ENCODE assay signal across 7 cellular contexts in the genomic region with DNA sequence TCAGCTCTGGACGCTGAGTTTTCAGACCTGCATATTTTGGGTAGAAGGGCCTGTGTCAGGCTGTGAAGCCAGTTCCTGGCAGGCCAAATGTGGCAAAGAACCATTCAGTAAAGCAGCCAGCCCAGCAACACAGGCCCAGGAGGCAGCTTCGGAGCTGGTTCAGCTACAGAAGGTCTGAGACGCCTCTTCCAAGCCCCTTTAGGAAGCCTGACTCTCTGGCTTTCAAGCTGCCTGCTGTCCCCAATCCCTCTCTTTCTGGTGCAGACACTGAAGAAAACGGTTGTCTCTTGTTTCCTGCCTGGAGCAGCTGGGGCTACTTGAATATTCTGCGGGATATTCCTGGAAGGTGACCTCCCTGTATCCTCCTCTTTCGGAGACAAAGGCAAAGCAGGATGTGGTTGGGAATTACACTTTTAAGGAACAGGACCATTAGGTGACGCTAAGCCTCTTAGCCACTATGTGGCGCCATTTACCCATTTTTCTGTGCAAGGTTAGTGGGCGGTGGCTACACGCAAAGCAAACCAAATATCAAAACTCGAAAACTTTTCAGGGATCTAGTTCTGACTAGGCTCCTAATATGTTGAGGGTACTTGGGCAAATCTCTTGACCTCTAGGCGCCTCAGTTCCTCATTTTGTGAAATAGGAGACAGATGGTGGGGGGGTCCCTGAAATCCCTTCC. TPM values are rescaled to one million over a fixed set of nuclear protein-coding genes. Genes with fewer than 3 reads are reported as not detected.
DNase-seq lines count a peak whose midpoint lies in the region; ATAC-seq and TF ChIP-seq lines count a peak whose summit lies in the region.

No MANE protein-coding gene starts in this region.

- no peak for TF ChIP-seq POLR2A in prostate gland (IDR thresholded peaks at IDR 0.05)

- peak; percentile 83 for ATAC-seq in GM21825 (IDR thresholded peaks at IDR 0.05; ENCODE audit: unreplicated experiment)

- peak overlapping the region; percentile 26; the same call in 1 of the 2 replicates for H2AFZ ChIP-seq in KMS-11 (ENCODE audit: low read depth)

- H3K4me3 Mint-ChIP-seq in activated naive CD8-positive, alpha-beta T cell treated with anti-CD3 and anti-CD28 coated beads for 36 hours, result no peak overlapping the region

- no peaks in the 10 kb centered on the region for H3K27me3 Mint-ChIP-seq in activated naive CD8-positive, alpha-beta T cell treated with anti-CD3 and anti-CD28 coated beads for 36 hours

- H3K36me3 Mint-ChIP-seq in activated naive CD8-positive, alpha-beta T cell treated with anti-CD3 and anti-CD28 coated beads for 36 hours, result no peaks in the 10 kb centered on the region

- POLR2A ChIA-PET in GM10248 (lab: Yijun Ruan, JAX), result no interaction called here

- no peak overlapping the region for H3K4me3 ChIP-seq in KMS-11 (IDR thresholded peaks at IDR 0.05; ENCODE audit: insufficient read depth, low read depth, low read length)
- no peak overlapping the region for H3K4me3 ChIP-seq in SJCRH30
- no peak overlapping the region for H3K4me3 ChIP-seq in prostate gland

- H3K27me3 ChIP-seq in KMS-11 (ENCODE audit: insufficient read depth, low read depth) (no peaks in the 10 kb centered on the region), SJCRH30 (no peaks in the 10 kb centered on the region), prostate gland (replicated peaks; ENCODE audit: insufficient read depth) (no peaks in the 10 kb centered on the region)

- H3K9ac ChIP-seq in KMS-11, result no peak overlapping the region

- 9% methylated on average over 12 of the region's 12 CpGs for WGBS in prostate gland

- H3K79me2 ChIP-seq in KMS-11 (ENCODE audit: insufficient read depth, low read depth), result no peaks in the 10 kb centered on the region

- TF ChIP-seq CTCF in GM10248 (IDR thresholded peaks at IDR 0.05; ENCODE audit: control extremely low read depth, extremely low read depth, low read depth, missing control alignments), result peak; percentile 52
- peak; percentile 78 for TF ChIP-seq CTCF in KMS-11 (conservative IDR thresholded peaks at IDR 0.05; ENCODE audit: low read depth, low read length)
- TF ChIP-seq CTCF in prostate gland (IDR thresholded peaks at IDR 0.05), result peak in 3 of 4 experiments; percentile 63 to 72 (median 71)

- CTCF ChIA-PET in GM10248 (lab: Yijun Ruan, JAX), result interaction anchor here (0.6 to 3.4 kb wide), 20 partner anchors 10 to 1150 kb away, joined by 3 to 12 read pairs (median 3); no protein-coding TSS in a partner anchor

- H3K27ac Mint-ChIP-seq in activated naive CD8-positive, alpha-beta T cell treated with anti-CD3 and anti-CD28 coated beads for 36 hours, result no peak overlapping the region

- H3K9me3 ChIP-seq in SJCRH30 (replicated peaks) (no peaks in the 10 kb centered on the region), prostate gland (no peaks in the 10 kb centered on the region)

- H3K4me1 ChIP-seq in KMS-11 (ENCODE audit: low read depth, poor library complexity, severe bottlenecking), result no peaks in the 10 kb centered on the region
- no peaks in the 10 kb centered on the region for H3K4me1 ChIP-seq in SJCRH30
- no peaks in the 10 kb centered on the region for H3K4me1 ChIP-seq in prostate gland (replicated peaks)

- H3K27ac ChIP-seq in KMS-11 (no peak overlapping the region), SJCRH30 (no peak overlapping the region), prostate gland (no peak overlapping the region)

- peak overlapping the region; percentile 25; the same call in 1 of the 2 replicates for H3K4me2 ChIP-seq in KMS-11

- DNase-seq in GM10248 (ENCODE audit: extremely low spot score) (peak; percentile 56), SJCRH30 (peak; percentile 48 to 81), head of caudate nucleus (peak in 39 of 42 donors; percentile 9 to 82 (median 61)), prostate gland (ENCODE audit: low spot score) (peak; percentile 32)
- DNase-seq in activated naive CD8-positive, alpha-beta T cell treated with anti-CD3 and anti-CD28 coated beads for 36 hours, result peak; percentile 31

- peaks cover 4% of the 10 kb centered on the region for H3K4me1 Mint-ChIP-seq in activated naive CD8-positive, alpha-beta T cell treated with anti-CD3 and anti-CD28 coated beads for 36 hours

- no peaks in the 10 kb centered on the region for H3K36me3 ChIP-seq in KMS-11 (ENCODE audit: insufficient read depth)
- H3K36me3 ChIP-seq in SJCRH30, result no peaks in the 10 kb centered on the region
- H3K36me3 ChIP-seq in prostate gland, result no peaks in the 10 kb centered on the region

- intact Hi-C loops in head of caudate nucleus (cut with DNase I) (loop anchor here (10.0 kb wide), 1 partner anchor 403 kb away; no protein-coding TSS in a partner anchor), prostate gland (cut with DNase I) (loop anchor here (5.0 kb wide), 1 partner anchor 406 kb away; no protein-coding TSS in a partner anchor)

- no peaks in the 10 kb centered on the region for H4K20me1 ChIP-seq in KMS-11 (ENCODE audit: insufficient read depth)

- no peaks in the 10 kb centered on the region for H3K9me3 Mint-ChIP-seq in activated naive CD8-positive, alpha-beta T cell treated with anti-CD3 and anti-CD28 coated beads for 36 hours

RNA-seq across cellular contexts. Expression of a gene that starts 47.2 kb away (rescaled TPM):
- total RNA-seq in SJCRH30 (2014; rRNA removed; shearing (Covaris generic)), result 66.0 and 72.8 TPM in 2 replicates
- 10 to 100 TPM; 76.9 to 79.8 TPM for total RNA-seq in activated naive CD8-positive, alpha-beta T cell treated with anti-CD3 and anti-CD28 coated beads for 36 hours
- total RNA-seq in prostate gland, result 10 to 100 TPM; 23.5 to 57.3 TPM
